Comparison of ENCODE assay signal across 9 cellular contexts in genomic region chr5:179620703-179621350, GRCh38. TPM values are rescaled to one million over a fixed set of nuclear protein-coding genes. Genes with fewer than 3 reads are reported as not detected.
DNase-seq lines count a peak whose midpoint lies in the region; ATAC-seq and TF ChIP-seq lines count a peak whose summit lies in the region.
"Had no signal": no experiment of that assay in that cellular context is flagged by ENCODE, and none has a peak within 500 bp of the region (broad histone marks: within the 10 kb centered on the region; RNA-seq: fewer than 3 reads in every experiment).

No MANE protein-coding gene starts in this region.

- H3K27me3 ChIP-seq in iPS-20b (ENCODE audit: insufficient read depth, low read length) (no peaks in the 10 kb centered on the region), subcutaneous abdominal adipose tissue (ENCODE audit: control insufficient read depth in 5 of 5, insufficient read depth in 4 of 5, low read length in 5 of 5) (no peaks in the 10 kb centered on the region)

- H3K9ac ChIP-seq in iPS-20b (ENCODE audit: low read depth, low read length) (peak overlapping the region; percentile 65), subcutaneous abdominal adipose tissue (ENCODE audit: low read length in 5 of 5) (peak overlapping the region in 4 of 5 donors; percentile 12 to 80 (median 59))

- intact Hi-C loops in activated CD4-positive, alpha-beta T cell treated with anti-CD3 and anti-CD28 coated beads, Interleukin-2, amount 10 ng/mL, durations not matched to agents 24 days and 14 days (cut with micrococcal nuclease): loop anchor here (5.0 to 10.0 kb wide), 6 partner anchors 201 to 1621 kb away; partner anchors contain the start of genes MAPK9, MGAT1, RACK1 and RNF130

- TF ChIP-seq POLR2A in GM18505 (IDR thresholded peaks at IDR 0.05; ENCODE audit: borderline replicate concordance, extremely low read depth, insufficient read depth, insufficient read length): no peak

- H3K27me3 Mint-ChIP-seq in activated CD4-positive, alpha-beta T cell treated with anti-CD3 and anti-CD28 coated beads, Interleukin-2, amount 10 ng/mL, durations not matched to agents 24 days and 14 days: peaks cover 5% of the 10 kb centered on the region
- H3K27me3 Mint-ChIP-seq in activated T-helper 17 cell treated with anti-CD3 and anti-CD28 coated beads, Interleukin-2, amount 50 U/mL, for 72 hours: no peaks in the 10 kb centered on the region

- H3K27ac Mint-ChIP-seq in activated CD4-positive, alpha-beta T cell treated with anti-CD3 and anti-CD28 coated beads, Interleukin-2, amount 10 ng/mL, durations not matched to agents 24 days and 14 days: peak overlapping the region; percentile 88
- peak overlapping the region; percentile 100 for H3K27ac Mint-ChIP-seq in activated T-helper 17 cell treated with anti-CD3 and anti-CD28 coated beads, Interleukin-2, amount 50 U/mL, for 72 hours

- peak overlapping the region; percentile 99 for H3K4me3 Mint-ChIP-seq in activated CD4-positive, alpha-beta T cell treated with anti-CD3 and anti-CD28 coated beads, Interleukin-2, amount 10 ng/mL, durations not matched to agents 24 days and 14 days
- H3K4me3 Mint-ChIP-seq in activated T-helper 17 cell treated with anti-CD3 and anti-CD28 coated beads, Interleukin-2, amount 50 U/mL, for 72 hours: peak overlapping the region; percentile 98

- H3K27ac ChIP-seq in iPS-20b (ENCODE audit: low read length) (no peak overlapping the region), subcutaneous abdominal adipose tissue (ENCODE audit: low read depth, low read length) (peak overlapping the region; percentile 97)

- peak overlapping the region; percentile 90 for H3K4me3 ChIP-seq in iPS-20b (ENCODE audit: low read length)
- H3K4me3 ChIP-seq in subcutaneous abdominal adipose tissue (ENCODE audit: low read depth in 1 of 5, low read length in 5 of 5): peak overlapping the region; percentile 67 to 99 (median 72)

- no peak for DNase-seq in activated CD4-positive, alpha-beta T cell treated with anti-CD3 and anti-CD28 coated beads, Interleukin-2, amount 10 ng/mL, durations not matched to agents 24 days and 14 days
- no peak for DNase-seq in activated CD4-positive, alpha-beta T cell treated with anti-CD3 and anti-CD28 coated beads for 48 hours
- DNase-seq: C1 segment of cervical spinal cord had no signal

- peaks cover 59% of the 10 kb centered on the region for H3K4me1 Mint-ChIP-seq in activated CD4-positive, alpha-beta T cell treated with anti-CD3 and anti-CD28 coated beads, Interleukin-2, amount 10 ng/mL, durations not matched to agents 24 days and 14 days
- peaks cover 53% of the 10 kb centered on the region for H3K4me1 Mint-ChIP-seq in activated T-helper 17 cell treated with anti-CD3 and anti-CD28 coated beads, Interleukin-2, amount 50 U/mL, for 72 hours

- no peak for ATAC-seq in activated T-helper 17 cell treated with anti-CD3 and anti-CD28 coated beads, Interleukin-2, amount 50 U/mL, for 72 hours (replicated peaks)
- ATAC-seq in GM21390 (IDR thresholded peaks at IDR 0.05; ENCODE audit: unreplicated experiment): no peak
- no peak for ATAC-seq in GM18505 (IDR thresholded peaks at IDR 0.05; ENCODE audit: unreplicated experiment)
- no peak for ATAC-seq in GM18511 (IDR thresholded peaks at IDR 0.05; ENCODE audit: unreplicated experiment)

- no peaks in the 10 kb centered on the region for H3K9me3 Mint-ChIP-seq in activated CD4-positive, alpha-beta T cell treated with anti-CD3 and anti-CD28 coated beads, Interleukin-2, amount 10 ng/mL, durations not matched to agents 24 days and 14 days
- no peaks in the 10 kb centered on the region for H3K9me3 Mint-ChIP-seq in activated T-helper 17 cell treated with anti-CD3 and anti-CD28 coated beads, Interleukin-2, amount 50 U/mL, for 72 hours

- H3K36me3 ChIP-seq in iPS-20b (ENCODE audit: insufficient read depth, low read depth, low read length): peaks cover 68% of the 10 kb centered on the region
- H3K36me3 ChIP-seq in subcutaneous abdominal adipose tissue (ENCODE audit: control insufficient read depth in 5 of 5, insufficient read depth in 5 of 5, low read length in 5 of 5): peaks cover 38 to 56% (median 51%) of the 10 kb centered on the region in 5 donors

- H3K4me1 ChIP-seq in iPS-20b (ENCODE audit: insufficient read depth, low read length) (peaks cover 21% of the 10 kb centered on the region; the same call in 1 of the 2 replicates), subcutaneous abdominal adipose tissue (ENCODE audit: control insufficient read depth in 5 of 5, insufficient read depth in 5 of 5, low read length in 5 of 5) (peaks cover 8 to 60% (median 59%) of the 10 kb centered on the region in 5 donors)

- H3K36me3 Mint-ChIP-seq in activated CD4-positive, alpha-beta T cell treated with anti-CD3 and anti-CD28 coated beads, Interleukin-2, amount 10 ng/mL, durations not matched to agents 24 days and 14 days (ENCODE audit: low read depth): peaks cover 70% of the 10 kb centered on the region
- H3K36me3 Mint-ChIP-seq in activated T-helper 17 cell treated with anti-CD3 and anti-CD28 coated beads, Interleukin-2, amount 50 U/mL, for 72 hours (ENCODE audit: low read depth): peaks cover 86% of the 10 kb centered on the region

- H3K9me3 ChIP-seq in iPS-20b (ENCODE audit: insufficient read depth, low read depth, low read length) (no peaks in the 10 kb centered on the region), subcutaneous abdominal adipose tissue (ENCODE audit: control insufficient read depth in 5 of 5, low read length in 5 of 5) (no peaks in the 10 kb centered on the region)

RNA-seq across cellular contexts. Expression of gene HNRNPH1, which starts 2.6 kb away (rescaled TPM):
- total RNA-seq in activated CD4-positive, alpha-beta T cell treated with anti-CD3 and anti-CD28 coated beads, Interleukin-2, amount 10 ng/mL, durations not matched to agents 24 days and 14 days: 952 and 964 TPM in 2 replicates
- total RNA-seq in activated T-helper 17 cell treated with anti-CD3 and anti-CD28 coated beads, Interleukin-2, amount 50 U/mL, for 72 hours: 100 to 1,000 TPM; 761 to 957 TPM
